In genomic region chr12:121026274-121027045, GRCh38 we compare ENCODE assay signal across 1 cellular context.
TF ChIP-seq lines count a peak whose summit lies in the region.

No MANE protein-coding gene starts in this region.

TF ChIP-seq in H1, 55 proteins besides CTCF, POLR2A, EP300 and RAD21 (continued from another document):
- TF ChIP-seq YY1 (IDR thresholded peaks at IDR 0.05; ENCODE audit: low read depth, low read length) (no peak), SP1 (IDR thresholded peaks at IDR 0.05; ENCODE audit: low read depth, low read length) (no peak), RFX5 (IDR thresholded peaks at IDR 0.05; ENCODE audit: borderline replicate concordance, low read depth, low read length) (no peak), RBBP5 (IDR thresholded peaks at IDR 0.05; ENCODE audit: borderline replicate concordance, low read depth, low read length) (no peak)
